Comparison of ENCODE assay signal across 8 cellular contexts in genomic region chr6:117866561-117866960, GRCh38. TPM values are rescaled to one million over a fixed set of nuclear protein-coding genes. Genes with fewer than 3 reads are reported as not detected.
"Had no signal": no experiment of that assay in that cellular context is flagged by ENCODE, and none has a peak within 500 bp of the region (broad histone marks: within the 10 kb centered on the region; RNA-seq: fewer than 3 reads in every experiment).

No MANE protein-coding gene starts in this region.

- H3K4me3 ChIP-seq: K562 had no signal

- H3K27ac ChIP-seq: HL-60, KMS-11 had no signal

- DNase-seq: IMR-90, KBM-7, KG1 had no signal

RNA-seq across cellular contexts. Expression of gene SLC35F1, which starts 40.5 kb away (rescaled TPM):
- total RNA-seq: HepG2, HT-29, IMR-90, K562 had no signal
